Comparison of ENCODE assay signal across 11 cellular contexts in the genomic region with DNA sequence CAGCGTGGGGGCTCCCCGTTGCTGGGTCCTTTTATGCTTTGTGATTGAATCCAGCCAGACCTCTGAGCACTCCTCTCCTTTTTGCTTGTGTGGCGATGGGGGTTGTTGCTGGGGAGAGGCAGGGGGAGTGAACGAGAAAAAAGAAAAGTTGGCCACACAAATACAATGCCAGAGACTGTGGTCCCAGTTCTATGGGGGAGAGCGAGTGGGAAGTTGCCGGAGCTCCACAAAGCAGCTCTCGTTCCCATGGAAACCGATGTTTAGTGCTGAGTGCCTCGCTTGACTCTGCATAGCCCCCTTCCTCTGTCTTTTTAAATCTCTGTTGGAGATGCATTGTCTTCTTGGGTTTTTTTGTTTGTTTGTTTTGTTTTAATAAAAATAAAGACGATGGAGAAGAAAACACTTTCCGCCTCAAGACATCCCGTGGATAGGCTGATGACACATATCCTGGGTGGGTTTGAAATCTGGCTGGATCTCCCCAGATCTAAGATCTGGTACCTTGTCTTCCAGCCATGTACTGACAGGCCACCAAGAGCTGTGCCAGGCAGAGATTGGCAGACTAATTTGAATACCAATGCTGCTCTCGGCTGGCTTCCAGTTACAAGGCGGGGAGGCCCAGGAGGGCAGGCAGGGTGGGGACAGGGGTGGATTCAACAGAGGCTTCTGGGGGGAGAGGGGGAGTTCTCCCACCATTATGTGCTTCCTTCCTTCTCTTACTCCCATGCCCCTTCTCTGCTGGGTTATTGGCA.
DNase-seq lines count a peak whose midpoint lies in the region; ATAC-seq lines count a peak whose summit lies in the region.
"Had no signal": no experiment of that assay in that cellular context is flagged by ENCODE, and none has a peak within 500 bp of the region (broad histone marks: within the 10 kb centered on the region; RNA-seq: fewer than 3 reads in every experiment).

No MANE protein-coding gene starts in this region.

- H3K4me1 Mint-ChIP-seq in stimulated activated naive CD8-positive, alpha-beta T cell treated with anti-CD3 and anti-CD28 coated beads, Interleukin-15, amount 100 ng/mL, for 72 hours, result peaks cover 6% of the 10 kb centered on the region
- H3K4me1 Mint-ChIP-seq: CD14-positive monocyte had no signal

- no peak overlapping the region for H3K4me3 Mint-ChIP-seq in stimulated activated naive CD8-positive, alpha-beta T cell treated with anti-CD3 and anti-CD28 coated beads, Interleukin-15, amount 100 ng/mL, for 72 hours
- H3K4me3 Mint-ChIP-seq: activated B cell treated with CpG ODN at 0.5 μM for 24 hours had no signal

- peak overlapping the region; percentile 4 for H3K27ac ChIP-seq in angular gyrus (ENCODE audit: low read depth, low read length)

- H3K27ac Mint-ChIP-seq in stimulated activated naive CD8-positive, alpha-beta T cell treated with anti-CD3 and anti-CD28 coated beads, Interleukin-15, amount 100 ng/mL, for 72 hours, result no peak overlapping the region
- H3K27ac Mint-ChIP-seq: activated B cell treated with CpG ODN at 0.5 μM for 24 hours, CD14-positive monocyte had no signal

- ATAC-seq in left cardiac atrium (peak; percentile 69), HG03095 (IDR thresholded peaks at IDR 0.05; ENCODE audit: unreplicated experiment) (no peak)
- ATAC-seq in stimulated activated naive CD8-positive, alpha-beta T cell treated with anti-CD3 and anti-CD28 coated beads, Interleukin-15, amount 100 ng/mL, for 72 hours, result no peak

- H3K9me3 Mint-ChIP-seq in stimulated activated naive CD8-positive, alpha-beta T cell treated with anti-CD3 and anti-CD28 coated beads, Interleukin-15, amount 100 ng/mL, for 72 hours, result no peaks in the 10 kb centered on the region
- H3K9me3 Mint-ChIP-seq: activated B cell treated with CpG ODN at 0.5 μM for 24 hours had no signal

- H3K27me3 Mint-ChIP-seq in stimulated activated naive CD8-positive, alpha-beta T cell treated with anti-CD3 and anti-CD28 coated beads, Interleukin-15, amount 100 ng/mL, for 72 hours, result peaks cover 69% of the 10 kb centered on the region

- DNase-seq in Daoy (ENCODE audit: low read depth) (peak; percentile 58), left cardiac atrium (no peak), nucleus accumbens (lab: John Stamatoyannopoulos, UW) (peak in 55 of 56 donors; percentile 19 to 89 (median 72)), NCI-H510A treated with DMSO at 0.1 percent for 48 hours (lab: John Stamatoyannopoulos, UW) (no peak)
- no peak for DNase-seq in stimulated activated naive CD8-positive, alpha-beta T cell treated with anti-CD3 and anti-CD28 coated beads, Interleukin-15, amount 100 ng/mL, for 72 hours
- no peak for DNase-seq in activated naive CD4-positive, alpha-beta T cell treated with Interleukin-2 at 50 U/mL for 16 hours
- DNase-seq: activated B cell treated with CpG ODN at 0.5 μM for 24 hours; stimulated activated CD4-positive, alpha-beta T cell treated with anti-CD3 and anti-CD28 coated beads, Interleukin-2, amount 100 ng/mL, for 24 hours had no signal

- intact Hi-C loops in left cardiac atrium (cut with DNase I), result no loop called here

Comparison
In these comparisons a context has a peak if more than half of its experiments do, and no peak if none do; other contexts are left out.
1. DNase-seq: peak in Daoy (single experiment) and nucleus accumbens (55 of 56); none in left cardiac atrium (single experiment), stimulated activated naive CD8-positive, alpha-beta T cell treated with anti-CD3 and anti-CD28 coated beads, Interleukin-15, amount 100 ng/mL, for 72 hours (0 of 2), NCI-H510A treated with DMSO at 0.1 percent for 48 hours (single experiment) and activated naive CD4-positive, alpha-beta T cell treated with Interleukin-2 at 50 U/mL for 16 hours (single experiment).
2. ATAC-seq: peak in left cardiac atrium (2 of 2); none in stimulated activated naive CD8-positive, alpha-beta T cell treated with anti-CD3 and anti-CD28 coated beads, Interleukin-15, amount 100 ng/mL, for 72 hours (single experiment) and HG03095 (single experiment).